14 cellular contexts compared by ENCODE assay signal in the genomic region with DNA sequence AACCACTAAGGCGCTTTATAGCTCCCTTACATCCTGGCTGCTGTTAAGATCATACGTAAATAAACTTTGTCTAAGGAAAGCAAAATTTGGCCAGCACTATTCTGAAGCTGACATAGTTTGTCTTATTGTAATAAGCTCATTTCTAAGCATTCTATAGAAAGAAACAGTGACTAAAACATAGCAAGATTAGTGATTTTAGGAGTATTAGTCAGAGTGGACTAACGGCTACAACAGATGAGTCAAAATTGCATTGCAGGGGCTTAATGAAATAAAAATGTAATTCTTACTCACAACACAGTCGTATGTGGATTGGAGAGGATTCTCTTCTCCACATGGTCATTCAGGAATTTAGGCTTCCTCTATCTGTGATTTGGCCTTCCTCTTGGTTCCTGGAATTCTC.
DNase-seq lines count a peak whose midpoint lies in the region; ATAC-seq and TF ChIP-seq lines count a peak whose summit lies in the region.
"Had no signal": no experiment of that assay in that cellular context is flagged by ENCODE, and none has a peak within 500 bp of the region (broad histone marks: within the 10 kb centered on the region; RNA-seq: fewer than 3 reads in every experiment).

No MANE protein-coding gene starts in this region.

- TF ChIP-seq EP300 in ovary (IDR thresholded peaks at IDR 0.05) = no peak

- H3K27me3 Mint-ChIP-seq in stimulated activated naive CD8-positive, alpha-beta T cell treated with anti-CD3 and anti-CD28 coated beads, Interleukin-15, amount 100 ng/mL, for 72 hours = no peaks in the 10 kb centered on the region

- no peaks in the 10 kb centered on the region for H3K4me1 ChIP-seq in ovary (ENCODE audit: insufficient read depth)
- H3K4me1 ChIP-seq: breast epithelium had no signal

- H3K4me3 Mint-ChIP-seq in stimulated activated naive CD8-positive, alpha-beta T cell treated with anti-CD3 and anti-CD28 coated beads, Interleukin-15, amount 100 ng/mL, for 72 hours = peak overlapping the region in 1 of 2 donors; percentile 74

- in situ Hi-C loops in brain microvascular endothelial cell (cut with HindIII; ENCODE audit: low pct_ligation_motif_present, low sequenced_read_pairs) = no loop called here

- H3K36me3 ChIP-seq in brain microvascular endothelial cell (replicated peaks) = no peaks in the 10 kb centered on the region
- H3K36me3 ChIP-seq in ovary = no peaks in the 10 kb centered on the region
- H3K36me3 ChIP-seq: breast epithelium, upper lobe of left lung had no signal

- WGBS in ovary, 3 donors = 86 to 92% (median 88%) methylated on average over 4 of the region's 4 CpGs

- DNase-seq in activated naive CD4-positive, alpha-beta T cell treated with anti-CD3 and anti-CD28 coated beads, Interleukin-2, amount 50 U/mL, for 72 hours (ENCODE audit: low spot score in 2 of 2) = no peak
- DNase-seq in activated naive CD4-positive, alpha-beta T cell (lab: John Stamatoyannopoulos, UW) = no peak
- peak; percentile 1 for DNase-seq in brain microvascular endothelial cell
- no peak for DNase-seq in stimulated activated naive CD8-positive, alpha-beta T cell treated with anti-CD3 and anti-CD28 coated beads, Interleukin-15, amount 100 ng/mL, for 72 hours
- no peak for DNase-seq in ovary
- DNase-seq in SKM-1 (lab: John Stamatoyannopoulos, UW; ENCODE audit: unreplicated experiment) = no peak
- DNase-seq: activated CD4-positive, CD25-positive, alpha-beta regulatory T cell treated with anti-CD3 and anti-CD28 coated beads, Interleukin-2, amount 50 U/mL, for 72 hours; activated gamma-delta T cell treated with Interleukin-2 at 50 U/mL for 16 hours; MV-4-11; upper lobe of left lung had no signal

- peak overlapping the region; percentile 14 to 92 for H3K27ac Mint-ChIP-seq in activated naive CD4-positive, alpha-beta T cell treated with anti-CD3 and anti-CD28 coated beads, Interleukin-2, amount 50 U/mL, for 72 hours
- H3K27ac Mint-ChIP-seq in stimulated activated naive CD8-positive, alpha-beta T cell treated with anti-CD3 and anti-CD28 coated beads, Interleukin-15, amount 100 ng/mL, for 72 hours = peak overlapping the region in 1 of 2 donors; percentile 94
- H3K27ac Mint-ChIP-seq: progenitor cell of endocrine pancreas had no signal

- H3K9me3 Mint-ChIP-seq in activated naive CD4-positive, alpha-beta T cell treated with anti-CD3 and anti-CD28 coated beads, Interleukin-2, amount 50 U/mL, for 72 hours = peaks cover 0 to 9% of the 10 kb centered on the region in 2 donors
- peaks cover 0 to 10% of the 10 kb centered on the region in 2 donors for H3K9me3 Mint-ChIP-seq in stimulated activated naive CD8-positive, alpha-beta T cell treated with anti-CD3 and anti-CD28 coated beads, Interleukin-15, amount 100 ng/mL, for 72 hours

- peaks cover 0 to 21% of the 10 kb centered on the region in 2 donors for H3K36me3 Mint-ChIP-seq in activated naive CD4-positive, alpha-beta T cell treated with anti-CD3 and anti-CD28 coated beads, Interleukin-2, amount 50 U/mL, for 72 hours

- peaks cover 4% of the 10 kb centered on the region for H3K4me1 Mint-ChIP-seq in stimulated activated naive CD8-positive, alpha-beta T cell treated with anti-CD3 and anti-CD28 coated beads, Interleukin-15, amount 100 ng/mL, for 72 hours

- H3K27ac ChIP-seq in brain microvascular endothelial cell (no peak overlapping the region), ovary (no peak overlapping the region)
- H3K27ac ChIP-seq: breast epithelium, upper lobe of left lung had no signal

- H3K9me3 ChIP-seq in ovary = no peaks in the 10 kb centered on the region
- H3K9me3 ChIP-seq: breast epithelium, upper lobe of left lung had no signal

- peak; percentile 76 to 85 for ATAC-seq in activated naive CD4-positive, alpha-beta T cell treated with anti-CD3 and anti-CD28 coated beads, Interleukin-2, amount 50 U/mL, for 72 hours
- ATAC-seq in HG03378 (IDR thresholded peaks at IDR 0.05; ENCODE audit: unreplicated experiment) (peak; percentile 56), HG03135 (IDR thresholded peaks at IDR 0.05; ENCODE audit: unreplicated experiment) (no peak)
- ATAC-seq in stimulated activated naive CD8-positive, alpha-beta T cell treated with anti-CD3 and anti-CD28 coated beads, Interleukin-15, amount 100 ng/mL, for 72 hours = peak; percentile 87

- intact Hi-C loops in ovary (cut with DNase I) = no loop called here

- H3K27me3 ChIP-seq in brain microvascular endothelial cell (replicated peaks) (no peaks in the 10 kb centered on the region), ovary (no peaks in the 10 kb centered on the region)
- H3K27me3 ChIP-seq: breast epithelium, upper lobe of left lung had no signal

- H3K4me3 ChIP-seq in brain microvascular endothelial cell (ENCODE audit: low read depth, low read length) (no peak overlapping the region), ovary (no peak overlapping the region)
- H3K4me3 ChIP-seq: breast epithelium, upper lobe of left lung had no signal

- TF ChIP-seq CTCF in brain microvascular endothelial cell (IDR thresholded peaks at IDR 0.05; ENCODE audit: low read depth, low read length, missing control alignments) = no peak
- TF ChIP-seq CTCF in ovary (IDR thresholded peaks at IDR 0.05) = no peak

- no peak for TF ChIP-seq POLR2A in ovary (IDR thresholded peaks at IDR 0.05)
